In genomic region chr17:72388765-72389473, GRCh38 we compare ENCODE assay signal across 9 cellular contexts.
DNase-seq lines count a peak whose midpoint lies in the region; ATAC-seq and TF ChIP-seq lines count a peak whose summit lies in the region.
"Had no signal": no experiment of that assay in that cellular context is flagged by ENCODE, and none has a peak within 500 bp of the region (broad histone marks: within the 10 kb centered on the region; RNA-seq: fewer than 3 reads in every experiment).

No MANE protein-coding gene starts in this region.

- no peaks in the 10 kb centered on the region for H4K20me1 ChIP-seq in KMS-11 (ENCODE audit: insufficient read depth)

- no peak overlapping the region for H3K4me3 ChIP-seq in KMS-11 (IDR thresholded peaks at IDR 0.05; ENCODE audit: insufficient read depth, low read depth, low read length)
- no peak overlapping the region for H3K4me3 ChIP-seq in epithelial cell of esophagus (ENCODE audit: low read length)
- no peak overlapping the region for H3K4me3 ChIP-seq in spleen

- H3K27me3 ChIP-seq in KMS-11 (ENCODE audit: insufficient read depth, low read depth) (no peaks in the 10 kb centered on the region), spleen (replicated peaks in 1 of 7) (no peaks in the 10 kb centered on the region)

- 72 to 78% (median 77%) methylated on average over 9 to 10 of the region's 10 CpGs for WGBS in spleen, 5 donors

- peak overlapping the region; percentile 93 for H3K27ac ChIP-seq in KMS-11
- H3K27ac ChIP-seq in spleen, result no peak overlapping the region
- H3K27ac ChIP-seq: neutrophil had no signal

- no peak overlapping the region for H3K4me3 Mint-ChIP-seq in progenitor cell of endocrine pancreas (ENCODE audit: low read depth)

- no peak overlapping the region for H3K27ac Mint-ChIP-seq in progenitor cell of endocrine pancreas

- no peaks in the 10 kb centered on the region for H3K36me3 Mint-ChIP-seq in progenitor cell of endocrine pancreas (ENCODE audit: insufficient read depth)

- intact Hi-C loops in spleen (cut with DNase I; ENCODE audit: low total_unique reads), result no loop called here

- H2AFZ ChIP-seq in KMS-11 (ENCODE audit: low read depth), result peak overlapping the region; percentile 28; the same call in 1 of the 2 replicates

- H3K4me1 Mint-ChIP-seq in progenitor cell of endocrine pancreas (ENCODE audit: low read depth), result peaks cover 25% of the 10 kb centered on the region

- H3K36me3 ChIP-seq in KMS-11 (ENCODE audit: insufficient read depth), result no peaks in the 10 kb centered on the region
- no peaks in the 10 kb centered on the region for H3K36me3 ChIP-seq in spleen
- H3K36me3 ChIP-seq: neutrophil had no signal

- H3K4me1 ChIP-seq in KMS-11 (ENCODE audit: low read depth, poor library complexity, severe bottlenecking) (peaks cover 86% of the 10 kb centered on the region), spleen (no peaks in the 10 kb centered on the region)

- peak; percentile 66 for TF ChIP-seq CTCF in GM12872 (IDR thresholded peaks at IDR 0.05; ENCODE audit: insufficient read depth, low read depth, low read length)
- peak; percentile 83 for TF ChIP-seq CTCF in KMS-11 (conservative IDR thresholded peaks at IDR 0.05; ENCODE audit: low read depth, low read length)
- no peak for TF ChIP-seq CTCF in epithelial cell of esophagus (IDR thresholded peaks at IDR 0.05; ENCODE audit: insufficient read depth, low read depth, low read length, missing control alignments)
- no peak for TF ChIP-seq CTCF in spleen (IDR thresholded peaks at IDR 0.05 in 8 of 11, conservative IDR thresholded peaks at IDR 0.05 in 3 of 11)
- no peak for TF ChIP-seq CTCF in progenitor cell of endocrine pancreas (IDR thresholded peaks at IDR 0.05; ENCODE audit: unreplicated experiment)

- ATAC-seq in GM21529 (IDR thresholded peaks at IDR 0.05; ENCODE audit: unreplicated experiment), result peak; percentile 58

- DNase-seq in epithelial cell of esophagus (ENCODE audit: low read depth) (peak; percentile 68), spleen (no peak), progenitor cell of endocrine pancreas (ENCODE audit: low spot score, unreplicated experiment) (no peak), NCI-H2029 (lab: John Stamatoyannopoulos, UW) (no peak), hypothalamus (lab: John Stamatoyannopoulos, UW) (no peak)

- H3K79me2 ChIP-seq in KMS-11 (ENCODE audit: insufficient read depth, low read depth), result no peaks in the 10 kb centered on the region

- peak overlapping the region; percentile 79 for H3K4me2 ChIP-seq in KMS-11

- H3K9me3 Mint-ChIP-seq in progenitor cell of endocrine pancreas (ENCODE audit: low read depth), result no peaks in the 10 kb centered on the region

- no peaks in the 10 kb centered on the region for H3K9me3 ChIP-seq in spleen
- H3K9me3 ChIP-seq: neutrophil had no signal

- no peak for TF ChIP-seq POLR2A in spleen (IDR thresholded peaks at IDR 0.05)

- peaks cover 6% of the 10 kb centered on the region for H3K27me3 Mint-ChIP-seq in progenitor cell of endocrine pancreas

- peak overlapping the region; percentile 60; the same call in 1 of the 2 replicates for H3K9ac ChIP-seq in KMS-11

Comparison
In these comparisons a context has a peak if more than half of its experiments do, and no peak if none do; other contexts are left out.
1. CTCF ChIP-seq: peak in GM12872 (single experiment) and KMS-11 (single experiment); none in epithelial cell of esophagus (single experiment), spleen (0 of 11) and progenitor cell of endocrine pancreas (single experiment).